In the genomic region with DNA sequence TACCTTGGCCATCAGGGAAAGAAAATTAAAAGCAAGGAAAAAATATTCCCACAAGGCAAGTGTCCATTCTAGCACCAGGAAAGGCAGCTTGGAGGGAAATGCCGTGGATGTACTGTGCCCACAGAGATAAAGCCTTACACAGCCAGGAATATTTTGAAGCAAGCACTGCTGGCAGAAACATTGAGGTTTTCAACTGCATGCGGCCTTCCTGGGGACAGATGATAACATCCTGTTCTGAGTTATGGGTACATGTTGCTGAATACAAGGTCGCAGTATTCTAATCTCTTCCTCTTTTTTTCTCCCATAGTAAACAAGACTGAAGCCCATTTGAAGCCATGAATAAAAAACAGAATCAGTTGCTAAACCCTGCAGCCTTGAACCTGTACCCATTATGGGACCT, we compare ENCODE assay signal across 15 cellular contexts.
DNase-seq lines count a peak whose midpoint lies in the region; ATAC-seq and TF ChIP-seq lines count a peak whose summit lies in the region.
"Had no signal": no experiment of that assay in that cellular context is flagged by ENCODE, and none has a peak within 500 bp of the region (broad histone marks: within the 10 kb centered on the region; RNA-seq: fewer than 3 reads in every experiment).

No MANE protein-coding gene starts in this region.

- no peak for TF ChIP-seq CTCF in GM12865 (IDR thresholded peaks at IDR 0.05; ENCODE audit: insufficient read depth, low read depth, low read length, missing control alignments)

- peak; percentile 3 for DNase-seq in GM12865 (ENCODE audit: low read depth)
- peak; percentile 19 for DNase-seq in OCI-M1 (lab: John Stamatoyannopoulos, UW)
- DNase-seq in dermis blood vessel endothelial cell: peak; percentile 47
- no peak for DNase-seq in activated T-cell treated with anti-CD3 and anti-CD28 coated beads, Interleukin-2, amount 50 U/mL, for 72 hours
- DNase-seq in posterior cingulate gyrus: no peak
- no peak for DNase-seq in A172 (ENCODE audit: low spot score)
- DNase-seq: DMS153, HCEC 1CT, NCI-H1092 treated with DMSO at 0.1 percent for 48 hours, NCI-H1694, NCI-H2107, NCI-H69, PC-9 had no signal

- no peak overlapping the region for H3K4me3 Mint-ChIP-seq in stimulated activated memory B cell treated with anti-CD40 and anti-IgM and Interleukin-4, amounts not matched to agents 10 μg/mL and 1 μg/mL and 100 μg/mL, for 72 hours
- no peak overlapping the region for H3K4me3 Mint-ChIP-seq in activated T-cell treated with anti-CD3 and anti-CD28 coated beads, Interleukin-2, amount 50 U/mL, for 72 hours

- H3K4me3 ChIP-seq in GM12865 (ENCODE audit: low read depth, low read length): no peak overlapping the region
- H3K4me3 ChIP-seq: PC-9, SK-N-MC had no signal

- H3K36me3 Mint-ChIP-seq in stimulated activated memory B cell treated with anti-CD40 and anti-IgM and Interleukin-4, amounts not matched to agents 10 μg/mL and 1 μg/mL and 100 μg/mL, for 72 hours: no peaks in the 10 kb centered on the region
- H3K36me3 Mint-ChIP-seq in activated T-cell treated with anti-CD3 and anti-CD28 coated beads, Interleukin-2, amount 50 U/mL, for 72 hours (ENCODE audit: insufficient read depth in 2 of 2): no peaks in the 10 kb centered on the region

- intact Hi-C loops in posterior cingulate gyrus (cut with DNase I): no loop called here

- peaks cover 15% of the 10 kb centered on the region for H3K4me1 Mint-ChIP-seq in stimulated activated memory B cell treated with anti-CD40 and anti-IgM and Interleukin-4, amounts not matched to agents 10 μg/mL and 1 μg/mL and 100 μg/mL, for 72 hours
- H3K4me1 Mint-ChIP-seq in activated T-cell treated with anti-CD3 and anti-CD28 coated beads, Interleukin-2, amount 50 U/mL, for 72 hours (ENCODE audit: low read depth): peaks cover 8% of the 10 kb centered on the region

- H3K27me3 Mint-ChIP-seq in stimulated activated memory B cell treated with anti-CD40 and anti-IgM and Interleukin-4, amounts not matched to agents 10 μg/mL and 1 μg/mL and 100 μg/mL, for 72 hours: no peaks in the 10 kb centered on the region
- no peaks in the 10 kb centered on the region for H3K27me3 Mint-ChIP-seq in activated T-cell treated with anti-CD3 and anti-CD28 coated beads, Interleukin-2, amount 50 U/mL, for 72 hours (ENCODE audit: low read depth)

- no peak for ATAC-seq in stimulated activated memory B cell treated with anti-CD40 and anti-IgM and Interleukin-4, amounts not matched to agents 10 μg/mL and 1 μg/mL and 100 μg/mL, for 72 hours
- no peak for ATAC-seq in activated T-cell treated with anti-CD3 and anti-CD28 coated beads, Interleukin-2, amount 50 U/mL, for 72 hours (replicated peaks in 1 of 2)

- peak overlapping the region; percentile 60 for H3K27ac Mint-ChIP-seq in stimulated activated memory B cell treated with anti-CD40 and anti-IgM and Interleukin-4, amounts not matched to agents 10 μg/mL and 1 μg/mL and 100 μg/mL, for 72 hours
- H3K27ac Mint-ChIP-seq in activated T-cell treated with anti-CD3 and anti-CD28 coated beads, Interleukin-2, amount 50 U/mL, for 72 hours: no peak overlapping the region

- H3K9me3 Mint-ChIP-seq in stimulated activated memory B cell treated with anti-CD40 and anti-IgM and Interleukin-4, amounts not matched to agents 10 μg/mL and 1 μg/mL and 100 μg/mL, for 72 hours: no peaks in the 10 kb centered on the region
- H3K9me3 Mint-ChIP-seq in activated T-cell treated with anti-CD3 and anti-CD28 coated beads, Interleukin-2, amount 50 U/mL, for 72 hours: peaks cover 0 to 2% of the 10 kb centered on the region in 2 donors

Comparison
In these comparisons a context has a peak if more than half of its experiments do, and no peak if none do; other contexts are left out.
1. DNase-seq: peak in GM12865 (single experiment), OCI-M1 (single experiment) and dermis blood vessel endothelial cell (single experiment); none in activated T-cell treated with anti-CD3 and anti-CD28 coated beads, Interleukin-2, amount 50 U/mL, for 72 hours (0 of 2), posterior cingulate gyrus (0 of 10) and A172 (single experiment).